8 cellular contexts compared by ENCODE assay signal in genomic region chr1:27284425-27285287, GRCh38. TPM values are rescaled to one million over a fixed set of nuclear protein-coding genes. Genes with fewer than 3 reads are reported as not detected.
A peak's percentile ranks its signal among the peaks of the same experiment; 100 is the strongest.
DNase-seq lines count a peak whose midpoint lies in the region; ATAC-seq and FAIRE-seq lines count a peak whose summit lies in the region.

No MANE protein-coding gene starts in this region.

- intact Hi-C loops in Right ventricle myocardium superior (cut with DNase I) = loop anchor here (5.0 to 10.0 kb wide), 2 partner anchors 182 to 240 kb away; no protein-coding TSS in a partner anchor
- intact Hi-C loops in posterior vena cava (cut with DNase I) = loop anchor here (2.0 to 5.0 kb wide), 2 partner anchors 182 kb away; no protein-coding TSS in a partner anchor

- peak; percentile 89 for ATAC-seq in Right ventricle myocardium superior (ENCODE audit: poor library complexity)
- no peak for ATAC-seq in GM21515 (IDR thresholded peaks at IDR 0.05; ENCODE audit: unreplicated experiment)

- no peak for FAIRE-seq in urothelium cell line (lab: Jason Lieb, UNC)

- DNase-seq in GF-D8 (lab: John Stamatoyannopoulos, UW) (peak; percentile 11), NCI-H1105 (lab: John Stamatoyannopoulos, UW) (peak; percentile 61), SKM-1 (lab: John Stamatoyannopoulos, UW; ENCODE audit: unreplicated experiment) (peak; percentile 62), Right ventricle myocardium superior (peak; percentile 90), posterior vena cava (ENCODE audit: low spot score) (peak; percentile 93), urothelium cell line (ENCODE audit: low spot score) (peak; percentile 79)
- DNase-seq in activated naive CD4-positive, alpha-beta T cell treated with anti-CD3 and anti-CD28 coated beads, Interleukin-2, amount 50 U/mL, for 16 hours = peak; percentile 89

RNA-seq across cellular contexts. Expression of gene TMEM222, which starts 37.3 kb away (rescaled TPM):
- total RNA-seq in Right ventricle myocardium superior (18.6 TPM), posterior vena cava (10 to 100 TPM; 25.0 to 26.7 TPM)

RNA-seq across cellular contexts. Expression of gene WDTC1, which starts 50.2 kb away (rescaled TPM):
- total RNA-seq in Right ventricle myocardium superior = 61.1 TPM
- 10 to 100 TPM; 22.6 to 27.4 TPM for total RNA-seq in posterior vena cava

RNA-seq across cellular contexts. Expression of gene SYTL1, which starts 57.2 kb away (rescaled TPM):
- total RNA-seq in Right ventricle myocardium superior (0.43 TPM), posterior vena cava (1 to 10 TPM; 1.6 to 1.9 TPM)

Comparison
In these comparisons a context has a peak if more than half of its experiments do, and no peak if none do; other contexts are left out.
1. DNase-seq: peak in every context shown above with its lines; median percentile 93 in posterior vena cava; 90 in Right ventricle myocardium superior; 89 in activated naive CD4-positive, alpha-beta T cell treated with anti-CD3 and anti-CD28 coated beads, Interleukin-2, amount 50 U/mL, for 16 hours; 79 in urothelium cell line; 62 in SKM-1; 61 in NCI-H1105; 11 in GF-D8.